23 cellular contexts compared by ENCODE assay signal in the genomic region with DNA sequence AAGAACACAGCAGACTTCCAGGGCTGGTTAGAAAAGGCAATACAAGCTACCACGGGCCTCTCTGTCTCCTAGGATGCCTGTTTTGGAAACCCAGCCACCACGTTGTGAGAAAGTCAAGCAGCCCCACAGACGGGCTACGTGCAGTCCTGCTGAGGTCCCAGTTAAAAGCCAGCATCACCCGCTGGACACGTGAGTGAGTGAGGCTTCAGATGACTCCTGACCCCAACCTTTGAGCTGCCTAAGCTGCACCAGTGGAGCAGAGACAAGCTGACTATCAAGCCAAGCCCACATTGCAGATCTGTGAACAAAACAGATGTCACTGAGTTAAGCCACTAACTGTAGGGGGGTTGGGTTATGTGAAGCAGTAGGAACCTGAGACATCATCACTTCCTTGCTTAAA.
DNase-seq lines count a peak whose midpoint lies in the region; ATAC-seq and TF ChIP-seq lines count a peak whose summit lies in the region.
"Had no signal": no experiment of that assay in that cellular context is flagged by ENCODE, and none has a peak within 500 bp of the region (broad histone marks: within the 10 kb centered on the region; RNA-seq: fewer than 3 reads in every experiment).

No MANE protein-coding gene starts in this region.

- no peak for ATAC-seq in GM21360 (IDR thresholded peaks at IDR 0.05; ENCODE audit: unreplicated experiment)
- ATAC-seq in GM21423 (IDR thresholded peaks at IDR 0.05; ENCODE audit: unreplicated experiment): no peak
- ATAC-seq: A549 had no signal

- H3F3A ChIP-seq in neural progenitor cell (ENCODE audit: low read depth): no peaks in the 10 kb centered on the region

- H3K4me1 Mint-ChIP-seq in neural progenitor cell: peaks cover 12% of the 10 kb centered on the region

- no peak for TF ChIP-seq CTCF in neural progenitor cell (IDR thresholded peaks at IDR 0.05)

- H3K36me3 ChIP-seq in neural progenitor cell: no peaks in the 10 kb centered on the region
- H3K36me3 ChIP-seq: BLaER1 treated with 17β-estradiol and CSF1 and Interleukin-3, amounts not matched to agents 10 nM and 100 nM; MG63 had no signal

- no peak overlapping the region for H3K4me3 Mint-ChIP-seq in neural progenitor cell
- H3K4me3 Mint-ChIP-seq: CD4-positive, alpha-beta T cell had no signal

- no peaks in the 10 kb centered on the region for H3K27me3 ChIP-seq in neural progenitor cell
- H3K27me3 ChIP-seq: BLaER1 treated with 17β-estradiol and CSF1 and Interleukin-3, amounts not matched to agents 10 nM and 100 nM had no signal

- no peak overlapping the region for H3K4me3 ChIP-seq in neural progenitor cell
- H3K4me3 ChIP-seq: A549; BLaER1 treated with 17β-estradiol and CSF1 and Interleukin-3, amounts not matched to agents 10 nM and 100 nM; GM23248; MG63 had no signal

- H3K4me2 ChIP-seq in neural progenitor cell: no peak overlapping the region
- H3K4me2 ChIP-seq: A549; BLaER1 treated with 17β-estradiol and CSF1 and Interleukin-3, amounts not matched to agents 10 nM and 100 nM had no signal

- peaks cover 3% of the 10 kb centered on the region for H3K9me3 Mint-ChIP-seq in neural progenitor cell
- H3K9me3 Mint-ChIP-seq: CD4-positive, alpha-beta T cell had no signal

- H4K20me1 ChIP-seq in neural progenitor cell (ENCODE audit: low read depth): no peaks in the 10 kb centered on the region
- H4K20me1 ChIP-seq: BLaER1 treated with 17β-estradiol and CSF1 and Interleukin-3, amounts not matched to agents 10 nM and 100 nM had no signal

- no peaks in the 10 kb centered on the region for H3K9me3 ChIP-seq in neural progenitor cell (ENCODE audit: low read depth)
- H3K9me3 ChIP-seq: A549, MG63 had no signal

- H3K27ac Mint-ChIP-seq in neural progenitor cell: peak overlapping the region; percentile 30
- H3K27ac Mint-ChIP-seq: CD4-positive, alpha-beta T cell had no signal

- H3K9ac ChIP-seq in neural progenitor cell: no peak overlapping the region
- H3K9ac ChIP-seq: BLaER1 treated with 17β-estradiol and CSF1 and Interleukin-3, amounts not matched to agents 10 nM and 100 nM; GM23248 had no signal

- no peak overlapping the region for H2AFZ ChIP-seq in neural progenitor cell (replicated peaks)
- H2AFZ ChIP-seq: GM23248 had no signal

- no peaks in the 10 kb centered on the region for H3K79me2 ChIP-seq in neural progenitor cell (ENCODE audit: low read depth)

- no peak overlapping the region for H3K27ac ChIP-seq in neural progenitor cell
- H3K27ac ChIP-seq: A549; BLaER1 treated with 17β-estradiol and CSF1 and Interleukin-3, amounts not matched to agents 10 nM and 100 nM; GM23248 had no signal

- peaks cover 4% of the 10 kb centered on the region for H3K27me3 Mint-ChIP-seq in neural progenitor cell (ENCODE audit: insufficient read depth, low read depth)

- H3K36me3 Mint-ChIP-seq in neural progenitor cell: no peaks in the 10 kb centered on the region

- H3K4me1 ChIP-seq in neural progenitor cell: peaks cover 14% of the 10 kb centered on the region
- H3K4me1 ChIP-seq: A549; BLaER1 treated with 17β-estradiol and CSF1 and Interleukin-3, amounts not matched to agents 10 nM and 100 nM had no signal

- DNase-seq in NCI-H2171 (lab: John Stamatoyannopoulos, UW) (peak; percentile 16), NCI-H82 treated with DMSO at 0.1 percent for 48 hours (lab: John Stamatoyannopoulos, UW; ENCODE audit: unreplicated experiment) (peak; percentile 60), left kidney (ENCODE audit: low read depth, low spot score) (peak; percentile 68), neural progenitor cell (ENCODE audit: low spot score) (no peak), amniotic stem cell (lab: John Stamatoyannopoulos, UW) (no peak)
- DNase-seq in stimulated activated naive CD4-positive, alpha-beta T cell (lab: John Stamatoyannopoulos, UW): no peak
- DNase-seq: AML-193; CD4-positive, alpha-beta T cell; DND-41; GM23248; H7; IMR-90; KG1; MG63; NCI-H2081; NCI-H526; Right ventricle myocardium superior; RPMI8226; T-helper 1 cell had no signal

Comparison
In these comparisons a context has a peak if more than half of its experiments do, and no peak if none do; other contexts are left out.
1. DNase-seq: peak in NCI-H2171 (single experiment), NCI-H82 treated with DMSO at 0.1 percent for 48 hours (single experiment) and left kidney (single experiment); none in neural progenitor cell (single experiment), stimulated activated naive CD4-positive, alpha-beta T cell (0 of 6) and amniotic stem cell (single experiment).